In the genomic region with DNA sequence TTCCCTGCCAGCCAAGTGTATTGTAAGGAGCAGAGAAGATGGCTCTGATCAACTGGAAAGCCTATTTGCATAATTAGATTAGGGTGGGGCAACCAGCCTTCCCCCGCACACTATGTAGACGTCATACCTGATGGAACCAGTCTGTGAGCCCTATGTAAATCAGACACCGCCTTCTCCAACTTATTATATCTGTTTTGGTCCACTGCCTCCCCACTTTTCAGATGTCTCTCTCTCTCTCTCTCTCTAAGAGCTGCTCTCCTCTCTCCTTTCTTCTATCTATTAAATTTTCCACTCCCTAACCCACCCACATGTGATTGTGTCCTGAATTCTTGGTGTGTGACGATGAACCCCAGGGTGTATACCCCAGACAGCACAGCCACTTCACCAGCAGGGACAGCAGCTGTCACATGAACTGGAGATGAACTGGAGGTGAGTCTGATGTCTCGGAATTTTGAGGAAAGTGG, we compare ENCODE assay signal across 17 cellular contexts.
A peak's percentile ranks its signal among the peaks of the same experiment; 100 is the strongest.
DNase-seq lines count a peak whose midpoint lies in the region; ATAC-seq, FAIRE-seq and TF ChIP-seq lines count a peak whose summit lies in the region.
"Had no signal": no experiment of that assay in that cellular context is flagged by ENCODE, and none has a peak within 500 bp of the region (broad histone marks: within the 10 kb centered on the region; RNA-seq: fewer than 3 reads in every experiment).

No MANE protein-coding gene starts in this region.

- H3K9me3 ChIP-seq in breast epithelium: no peaks in the 10 kb centered on the region
- H3K9me3 ChIP-seq in SJCRH30 (replicated peaks): no peaks in the 10 kb centered on the region
- no peaks in the 10 kb centered on the region for H3K9me3 ChIP-seq in fibroblast of lung (ENCODE audit: control insufficient read depth, insufficient read depth, low read depth, low read length)
- H3K9me3 ChIP-seq: tibial nerve had no signal

- H3K4me1 ChIP-seq in breast epithelium (no peaks in the 10 kb centered on the region), SJCRH30 (peaks cover 36% of the 10 kb centered on the region), fibroblast of lung (ENCODE audit: control insufficient read depth, extremely low read depth, insufficient read depth, low read length) (peaks cover 6% of the 10 kb centered on the region)
- H3K4me1 ChIP-seq: tibial nerve had no signal

- H3K4me3 ChIP-seq in breast epithelium (no peak overlapping the region), SJCRH30 (peak overlapping the region; percentile 47), fibroblast of lung (replicated peaks in 1 of 4; ENCODE audit: control extremely low read depth in 1 of 4, insufficient read depth in 1 of 4, low read depth in 3 of 4, low read length in 4 of 4) (peak overlapping the region in 1 of 4 experiments; percentile 43)
- H3K4me3 ChIP-seq: skin epidermis, tibial nerve had no signal

- TF ChIP-seq CTCF in MCF 10A (IDR thresholded peaks at IDR 0.05; ENCODE audit: unreplicated experiment) (no peak), breast epithelium (IDR thresholded peaks at IDR 0.05) (no peak), fibroblast of lung (conservative IDR thresholded peaks at IDR 0.05 in 1 of 2, IDR thresholded peaks at IDR 0.05 in 1 of 2; ENCODE audit: low read depth in 1 of 2, low read length in 2 of 2) (no peak)

- no peaks in the 10 kb centered on the region for H4K20me1 ChIP-seq in fibroblast of lung (ENCODE audit: control insufficient read depth, extremely low read depth, insufficient read depth, low read length)

- POLR2A ChIA-PET in MCF 10A (lab: Yijun Ruan, JAX): interaction anchor here (0.7 to 4.4 kb wide), 21 partner anchors 8 to 824 kb away, joined by 3 to 42 read pairs (median 4); no protein-coding TSS in a partner anchor

- no peak overlapping the region for H3K4me2 ChIP-seq in fibroblast of lung (ENCODE audit: extremely low read depth, insufficient read depth, low read length)

- no peak overlapping the region for H3K27ac ChIP-seq in breast epithelium
- peak overlapping the region; percentile 84 for H3K27ac ChIP-seq in SJCRH30
- no peak overlapping the region for H3K27ac ChIP-seq in fibroblast of lung (ENCODE audit: insufficient read depth, low read length)
- H3K27ac ChIP-seq: tibial nerve had no signal

- peak overlapping the region; percentile 97 for H3K27ac Mint-ChIP-seq in MCF 10A (ENCODE audit: low read depth, unreplicated experiment)
- H3K27ac Mint-ChIP-seq: activated T-helper 17 cell treated with anti-CD3 and anti-CD28 coated beads, Interleukin-2, amount 50 U/mL, for 72 hours; naive B cell had no signal

- no peak overlapping the region for H3K9ac ChIP-seq in fibroblast of lung (ENCODE audit: insufficient read depth, low read length)

- no peaks in the 10 kb centered on the region for H3K9me3 Mint-ChIP-seq in MCF 10A (ENCODE audit: unreplicated experiment)
- H3K9me3 Mint-ChIP-seq: activated T-helper 17 cell treated with anti-CD3 and anti-CD28 coated beads, Interleukin-2, amount 50 U/mL, for 72 hours had no signal

- no peaks in the 10 kb centered on the region for H3K27me3 Mint-ChIP-seq in MCF 10A (ENCODE audit: insufficient read depth, unreplicated experiment)

- ATAC-seq in left colon: no peak
- ATAC-seq: activated T-helper 17 cell treated with anti-CD3 and anti-CD28 coated beads, Interleukin-2, amount 50 U/mL, for 72 hours had no signal

- H3K36me3 Mint-ChIP-seq in MCF 10A (ENCODE audit: insufficient read depth, unreplicated experiment): peaks cover 92% of the 10 kb centered on the region
- H3K36me3 Mint-ChIP-seq: naive B cell had no signal

- H3K27me3 ChIP-seq in breast epithelium (no peaks in the 10 kb centered on the region), SJCRH30 (no peaks in the 10 kb centered on the region), fibroblast of lung (ENCODE audit: control insufficient read depth, insufficient read depth, low read length) (no peaks in the 10 kb centered on the region)
- H3K27me3 ChIP-seq: tibial nerve had no signal

- CTCF ChIA-PET in MCF 10A (lab: Yijun Ruan, JAX): interaction anchor here (0.8 to 1.6 kb wide), 8 partner anchors 17 to 519 kb away, joined by 3 to 6 read pairs (median 4); no protein-coding TSS in a partner anchor

- H3K36me3 ChIP-seq in breast epithelium (no peaks in the 10 kb centered on the region), SJCRH30 (no peaks in the 10 kb centered on the region), fibroblast of lung (ENCODE audit: control insufficient read depth, insufficient read depth, low read length) (no peaks in the 10 kb centered on the region)
- H3K36me3 ChIP-seq: tibial nerve had no signal

- no peaks in the 10 kb centered on the region for H3K79me2 ChIP-seq in fibroblast of lung (ENCODE audit: control insufficient read depth, insufficient read depth, low read length)

- peaks cover 28% of the 10 kb centered on the region for H3K4me1 Mint-ChIP-seq in MCF 10A (ENCODE audit: insufficient read depth, unreplicated experiment)
- H3K4me1 Mint-ChIP-seq: activated T-helper 17 cell treated with anti-CD3 and anti-CD28 coated beads, Interleukin-2, amount 50 U/mL, for 72 hours; naive B cell had no signal

- intact Hi-C loops in MCF 10A (cut with micrococcal nuclease): loop anchor here (2.0 to 10.0 kb wide), 6 partner anchors 110 to 743 kb away; no protein-coding TSS in a partner anchor
- intact Hi-C loops in breast epithelium (cut with DNase I; ENCODE audit: low total_unique reads): no loop called here
- intact Hi-C loops in left colon (cut with DNase I, micrococcal nuclease): no loop called here

- BruUV-seq in MCF 10A (replicated peaks; lab: Mats Ljungman, UMichigan): no TSS peak

- no peak for FAIRE-seq in urothelium cell line (lab: Jason Lieb, UNC)
- FAIRE-seq: A204.1 had no signal

- DNase-seq in MCF 10A (ENCODE audit: unreplicated experiment) (peak; percentile 89), breast epithelium (ENCODE audit: low spot score in 2 of 2) (no peak), SJCRH30 (peak; percentile 56 to 58), fibroblast of lung (ENCODE audit: low read depth in 2 of 2) (peak; percentile 29 to 90), urothelium cell line (ENCODE audit: low spot score) (peak; percentile 16), EL (no peak), left colon (no peak), NCI-H2171 treated with DMSO at 0.1 percent for 48 hours (lab: John Stamatoyannopoulos, UW) (no peak)
- DNase-seq: activated CD4-positive, alpha-beta T cell treated with anti-CD3 and anti-CD28 coated beads for 48 hours; caudate nucleus; erythroblast; MV-4-11; naive B cell had no signal

- peak overlapping the region; percentile 64 for H3K4me3 Mint-ChIP-seq in MCF 10A (ENCODE audit: unreplicated experiment)
- H3K4me3 Mint-ChIP-seq: activated T-helper 17 cell treated with anti-CD3 and anti-CD28 coated beads, Interleukin-2, amount 50 U/mL, for 72 hours; naive B cell had no signal

- no peak overlapping the region for H2AFZ ChIP-seq in fibroblast of lung (ENCODE audit: low read length)

- no peak for TF ChIP-seq POLR2A in breast epithelium (IDR thresholded peaks at IDR 0.05)

Comparison
In these comparisons a context has a peak if more than half of its experiments do, and no peak if none do; other contexts are left out.
1. DNase-seq: peak in MCF 10A (single experiment), SJCRH30 (2 of 2), fibroblast of lung (2 of 2) and urothelium cell line (single experiment); none in breast epithelium (0 of 2), EL (single experiment), left colon (0 of 2) and NCI-H2171 treated with DMSO at 0.1 percent for 48 hours (single experiment).